ENCODE assay signal across 9 cellular contexts in genomic region chr17:64218066-64218465, GRCh38. TPM values are rescaled to one million over a fixed set of nuclear protein-coding genes. Genes with fewer than 3 reads are reported as not detected.
DNase-seq lines count a peak whose midpoint lies in the region; ATAC-seq and TF ChIP-seq lines count a peak whose summit lies in the region.
"Had no signal": no experiment of that assay in that cellular context is flagged by ENCODE, and none has a peak within 500 bp of the region (broad histone marks: within the 10 kb centered on the region; RNA-seq: fewer than 3 reads in every experiment).

No MANE protein-coding gene starts in this region.

- no peak overlapping the region for H3K4me3 Mint-ChIP-seq in brain

- DNase-seq in activated T-cell treated with anti-CD3 and anti-CD28 coated beads for 24 hours (ENCODE audit: low read depth) (peak; percentile 31), substantia nigra (lab: John Stamatoyannopoulos, UW) (no peak), SHP77 treated with DMSO at 0.1 percent for 48 hours (lab: John Stamatoyannopoulos, UW) (no peak), GM03348 (ENCODE audit: low spot score) (no peak), spleen (no peak)
- DNase-seq in activated T-cell treated with anti-CD3 and anti-CD28 coated beads, Interleukin-2, amount 50 U/mL, for 1 hour = no peak

- peaks cover 24% of the 10 kb centered on the region for H3K36me3 Mint-ChIP-seq in brain

- peaks cover 6 to 17% (median 15%) of the 10 kb centered on the region in 5 experiments for H3K9me3 Mint-ChIP-seq in brain

- 56 to 64% (median 57%) methylated on average over 3 of the region's 3 CpGs for WGBS in spleen, 5 donors

- peaks cover 12 to 41% (median 29%) of the 10 kb centered on the region in 6 donors for H3K4me1 ChIP-seq in spleen

- peaks cover 45% of the 10 kb centered on the region for H3K4me1 Mint-ChIP-seq in brain

- H3K36me3 ChIP-seq in spleen = peaks cover 0 to 11% (median 10%) of the 10 kb centered on the region in 6 donors

- peak; percentile 49 for ATAC-seq in HG03460 (IDR thresholded peaks at IDR 0.05; ENCODE audit: unreplicated experiment)

- intact Hi-C loops in spleen (cut with DNase I; ENCODE audit: low total_unique reads) = no loop called here

- no peak overlapping the region for H3K4me3 ChIP-seq in spleen
- H3K4me3 ChIP-seq: skin epidermis had no signal

- H3K27me3 Mint-ChIP-seq in brain = no peaks in the 10 kb centered on the region

- TF ChIP-seq CTCF in brain (conservative IDR thresholded peaks at IDR 0.05) (no peak), spleen (IDR thresholded peaks at IDR 0.05 in 8 of 11, conservative IDR thresholded peaks at IDR 0.05 in 3 of 11) (no peak)

- no peak for TF ChIP-seq POLR2A in spleen (IDR thresholded peaks at IDR 0.05)

- no peaks in the 10 kb centered on the region for H3K27me3 ChIP-seq in spleen (replicated peaks in 1 of 7)

- peak overlapping the region; percentile 44 for H3K27ac ChIP-seq in substantia nigra (ENCODE audit: low read depth, low read length, poor library complexity, severe bottlenecking)
- H3K27ac ChIP-seq in spleen = peak overlapping the region in 4 of 8 donors; percentile 47 to 75 (median 58)

- H3K9me3 ChIP-seq in spleen = no peaks in the 10 kb centered on the region

- H3K27ac Mint-ChIP-seq in brain = peak overlapping the region in 4 of 5 experiments; percentile 34 to 93 (median 80)

RNA-seq across cellular contexts. Expression of gene TEX2, which starts 45.0 kb away (rescaled TPM):
- polyA plus RNA-seq in brain (ENCODE audit: insufficient read depth, low read depth, low replicate concordance) (29.1 TPM), spleen (1 to 10 TPM; 3.0 to 6.7 (median 3.9) TPM)
- total RNA-seq in spleen = 10 to 100 TPM; 22.3 to 44.5 (median 33.4) TPM
